In the genomic region with DNA sequence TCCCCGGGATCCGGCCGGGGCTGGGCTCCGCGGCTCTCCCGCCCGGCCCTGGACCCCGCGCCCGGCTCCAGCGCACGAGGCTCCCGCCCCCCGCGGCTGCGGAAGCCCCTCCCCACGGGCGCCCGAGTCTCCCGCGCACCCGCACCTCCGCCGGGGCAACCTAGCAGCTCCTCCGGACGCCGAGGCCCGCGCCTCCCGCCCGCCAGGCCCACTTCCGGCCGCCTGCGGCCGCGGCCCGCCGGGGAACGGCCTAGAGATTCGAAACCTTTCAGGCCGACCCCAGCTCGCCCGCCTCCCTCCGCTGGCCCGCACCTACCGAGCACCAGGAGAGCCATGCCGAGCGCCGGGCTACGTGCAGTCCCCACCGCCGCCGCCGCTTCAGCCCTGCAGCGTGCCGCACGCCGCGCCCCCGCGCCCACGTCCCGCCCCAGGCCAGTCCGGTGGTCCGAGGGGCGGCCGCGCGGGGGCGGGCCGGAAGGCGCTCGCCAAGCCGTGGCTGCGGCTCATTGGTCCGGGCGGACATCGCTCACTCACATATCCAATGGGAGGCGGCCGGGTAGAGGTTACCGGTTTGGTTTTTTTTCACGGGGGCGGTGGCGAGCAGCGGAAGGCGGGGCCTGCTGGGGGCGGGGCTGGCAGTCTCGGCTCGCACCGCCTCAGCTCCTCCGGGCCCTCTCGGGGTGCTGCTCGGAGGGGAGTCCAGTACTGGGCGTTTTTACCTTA, we compare ENCODE assay signal across 8 cellular contexts. TPM values are rescaled to one million over a fixed set of nuclear protein-coding genes. Genes with fewer than 3 reads are reported as not detected.
DNase-seq lines count a peak whose midpoint lies in the region; ATAC-seq and TF ChIP-seq lines count a peak whose summit lies in the region.

TSS of gene PDIA6 (minus strand) at position 424 of the 723 bp plus-strand sequence. CDS start at position 335, 89 bp downstream.

- peak within 1 kb of the TSS; percentile 95 for H3K27ac Mint-ChIP-seq in activated CD4-positive, alpha-beta T cell treated with anti-CD3 and anti-CD28 coated beads, Interleukin-2, amount 10 ng/mL, durations not matched to agents 24 days and 14 days

- H3K4me3 ChIP-seq in BLaER1 treated with 17β-estradiol and CSF1 and Interleukin-3, amounts not matched to agents 10 nM and 100 nM, result peak within 1 kb of the TSS; percentile 75 to 99 (median 97)
- peak within 1 kb of the TSS; percentile 55 for H3K4me3 ChIP-seq in colonic mucosa

- intact Hi-C loops in activated CD4-positive, alpha-beta T cell treated with anti-CD3 and anti-CD28 coated beads, Interleukin-2, amount 10 ng/mL, durations not matched to agents 24 days and 14 days (cut with micrococcal nuclease), result loop anchor here (1.0 to 10.0 kb wide), 4 partner anchors 122 to 1390 kb away; partner anchors contain the start of genes CPSF3, ITGB1BP1, ROCK2 and TAF1B
- intact Hi-C loops in colonic mucosa (cut with DNase I), result no loop called here

- DNase-seq in NCI-H526 treated with DMSO at 0.1 percent for 48 hours (lab: John Stamatoyannopoulos, UW) (peak; percentile 91), colonic mucosa (peak; percentile 99), left kidney (ENCODE audit: low read depth, low spot score) (peak; percentile 99)
- DNase-seq in activated CD4-positive, alpha-beta T cell treated with anti-CD3 and anti-CD28 coated beads, Interleukin-2, amount 10 ng/mL, durations not matched to agents 24 days and 14 days, result peak; percentile 99
- DNase-seq in stimulated activated CD4-positive, alpha-beta T cell treated with anti-CD3 and anti-CD28 coated beads, Interleukin-1b, Interleukin-23, amount 100 ng/mL, for 48 hours, result peak; percentile 94

- H3K36me3 ChIP-seq in BLaER1 treated with 17β-estradiol and CSF1 and Interleukin-3, amounts not matched to agents 10 nM and 100 nM, result peaks cover 12 to 42% (median 25%) of the 10 kb centered on the region in 11 experiments; a peak in 21 of 22 replicates
- H3K36me3 ChIP-seq in colonic mucosa, result no peaks in the 10 kb centered on the region

- peaks cover 17% of the 10 kb centered on the region for H3K27me3 Mint-ChIP-seq in activated CD4-positive, alpha-beta T cell treated with anti-CD3 and anti-CD28 coated beads, Interleukin-2, amount 10 ng/mL, durations not matched to agents 24 days and 14 days

- H3K9me3 Mint-ChIP-seq in activated CD4-positive, alpha-beta T cell treated with anti-CD3 and anti-CD28 coated beads, Interleukin-2, amount 10 ng/mL, durations not matched to agents 24 days and 14 days, result no peaks in the 10 kb centered on the region

- peak within 1 kb of the TSS; percentile 94 for H3K4me3 Mint-ChIP-seq in activated CD4-positive, alpha-beta T cell treated with anti-CD3 and anti-CD28 coated beads, Interleukin-2, amount 10 ng/mL, durations not matched to agents 24 days and 14 days

- H3K27ac ChIP-seq in BLaER1 treated with 17β-estradiol and CSF1 and Interleukin-3, amounts not matched to agents 10 nM and 100 nM, result peak within 1 kb of the TSS; percentile 89 to 99 (median 98)
- H3K27ac ChIP-seq in colonic mucosa, result peak within 1 kb of the TSS; percentile 87

- H3K4me2 ChIP-seq in BLaER1 treated with 17β-estradiol and CSF1 and Interleukin-3, amounts not matched to agents 10 nM and 100 nM, result peak within 1 kb of the TSS; percentile 89 to 98 (median 96)

- H4K20me1 ChIP-seq in BLaER1 treated with 17β-estradiol and CSF1 and Interleukin-3, amounts not matched to agents 10 nM and 100 nM, result peaks cover 42 to 45% (median 44%) of the 10 kb centered on the region in 11 experiments

- peaks cover 21% of the 10 kb centered on the region for H3K36me3 Mint-ChIP-seq in activated CD4-positive, alpha-beta T cell treated with anti-CD3 and anti-CD28 coated beads, Interleukin-2, amount 10 ng/mL, durations not matched to agents 24 days and 14 days (ENCODE audit: low read depth)

- no peaks in the 10 kb centered on the region for H3K9me3 ChIP-seq in BLaER1 treated with 17β-estradiol and CSF1 and Interleukin-3, amounts not matched to agents 10 nM and 100 nM (replicated peaks in 1 of 11)
- no peaks in the 10 kb centered on the region for H3K9me3 ChIP-seq in colonic mucosa

- H3K4me1 ChIP-seq in BLaER1 treated with 17β-estradiol and CSF1 and Interleukin-3, amounts not matched to agents 10 nM and 100 nM, result peaks cover 67 to 84% (median 76%) of the 10 kb centered on the region in 10 experiments
- peaks cover 4% of the 10 kb centered on the region for H3K4me1 ChIP-seq in colonic mucosa

- H3K4me1 Mint-ChIP-seq in activated CD4-positive, alpha-beta T cell treated with anti-CD3 and anti-CD28 coated beads, Interleukin-2, amount 10 ng/mL, durations not matched to agents 24 days and 14 days, result peaks cover 34% of the 10 kb centered on the region

- TF ChIP-seq CTCF in colonic mucosa (IDR thresholded peaks at IDR 0.05), result no peak

- H3K9ac ChIP-seq in BLaER1 treated with 17β-estradiol and CSF1 and Interleukin-3, amounts not matched to agents 10 nM and 100 nM, result peak within 1 kb of the TSS; percentile 97 to 100 (median 99)
- peak within 1 kb of the TSS; percentile 82 to 87 for H3K9ac ChIP-seq in colonic mucosa (ENCODE audit: low read depth in 2 of 2, low read length in 2 of 2)

- no peaks in the 10 kb centered on the region for H3K27me3 ChIP-seq in BLaER1 treated with 17β-estradiol and CSF1 and Interleukin-3, amounts not matched to agents 10 nM and 100 nM
- H3K27me3 ChIP-seq in colonic mucosa, result no peaks in the 10 kb centered on the region

- ATAC-seq in GM19351 (IDR thresholded peaks at IDR 0.05; ENCODE audit: unreplicated experiment) (peak; percentile 81), HG03520 (IDR thresholded peaks at IDR 0.05; ENCODE audit: unreplicated experiment) (peak; percentile 87)

RNA-seq across cellular contexts. Expression of gene PDIA6, which starts in this region (rescaled TPM):
- 183 and 187 TPM in 2 replicates for total RNA-seq in activated CD4-positive, alpha-beta T cell treated with anti-CD3 and anti-CD28 coated beads, Interleukin-2, amount 10 ng/mL, durations not matched to agents 24 days and 14 days
- total RNA-seq in colonic mucosa, result 100 to 1,000 TPM; 180 to 347 TPM

Comparison
In these comparisons a context has a peak if more than half of its experiments do, and no peak if none do; other contexts are left out.
1. Peak in every context shown above with its lines: DNase-seq, ATAC-seq, H3K4me3 ChIP-seq and H3K27ac ChIP-seq.